In genomic region chr11:82936261-82936660, GRCh38 we compare ENCODE assay signal across 17 cellular contexts.
"Had no signal": no experiment of that assay in that cellular context is flagged by ENCODE, and none has a peak within 500 bp of the region (broad histone marks: within the 10 kb centered on the region; RNA-seq: fewer than 3 reads in every experiment).

No MANE protein-coding gene starts in this region.

- H3K36me3 ChIP-seq: upper lobe of left lung had no signal

- DNase-seq: activated CD4-positive, alpha-beta T cell treated with anti-CD3 and anti-CD28 coated beads for 4 hours; activated CD8-positive, alpha-beta T cell treated with anti-CD3 and anti-CD28 coated beads for 36 hours; activated gamma-delta T cell; activated T-cell treated with anti-CD3 and anti-CD28 coated beads, Interleukin-2, amount 50 U/mL, for 72 hours; amygdala; glutamatergic neuron; kidney glomerular epithelial cell; occipital lobe; right cardiac atrium; stimulated activated naive CD8-positive, alpha-beta T cell treated with anti-CD3 and anti-CD28 coated beads, Interleukin-15, amount 100 ng/mL, for 72 hours; testis; upper lobe of left lung had no signal

- H3K4me1 Mint-ChIP-seq: nephron had no signal

- H3K4me1 ChIP-seq: testis, upper lobe of left lung had no signal

- H3K27ac Mint-ChIP-seq: activated CD8-positive, alpha-beta T cell treated with anti-CD3 and anti-CD28 coated beads for 36 hours; activated naive CD4-positive, alpha-beta T cell treated with anti-CD3 and anti-CD28 coated beads, Interleukin-2, amount 50 U/mL, for 72 hours; activated T-cell treated with anti-CD3 and anti-CD28 coated beads, Interleukin-2, amount 50 U/mL, for 72 hours; nephron; progenitor cell of endocrine pancreas; stimulated activated naive CD8-positive, alpha-beta T cell treated with anti-CD3 and anti-CD28 coated beads, Interleukin-15, amount 100 ng/mL, for 72 hours; T-helper 1 cell treated with Interleukin-12 subunit alpha and Interleukin-12 subunit beta and Interleukin-4 antibody, amounts not matched to agents 30 μg/mL and 1 μg/mL, for 36 hours had no signal

- H3K27me3 ChIP-seq: testis, upper lobe of left lung had no signal

- ATAC-seq: activated CD8-positive, alpha-beta T cell treated with anti-CD3 and anti-CD28 coated beads for 36 hours; activated naive CD4-positive, alpha-beta T cell treated with anti-CD3 and anti-CD28 coated beads, Interleukin-2, amount 50 U/mL, for 72 hours; activated T-cell treated with anti-CD3 and anti-CD28 coated beads, Interleukin-2, amount 50 U/mL, for 72 hours; right cardiac atrium; stimulated activated naive CD8-positive, alpha-beta T cell treated with anti-CD3 and anti-CD28 coated beads, Interleukin-15, amount 100 ng/mL, for 72 hours had no signal

- H3K4me3 Mint-ChIP-seq: activated CD8-positive, alpha-beta T cell treated with anti-CD3 and anti-CD28 coated beads for 36 hours; activated T-cell treated with anti-CD3 and anti-CD28 coated beads, Interleukin-2, amount 50 U/mL, for 72 hours; nephron; stimulated activated naive CD8-positive, alpha-beta T cell treated with anti-CD3 and anti-CD28 coated beads, Interleukin-15, amount 100 ng/mL, for 72 hours; T-helper 1 cell treated with Interleukin-12 subunit alpha and Interleukin-12 subunit beta and Interleukin-4 antibody, amounts not matched to agents 30 μg/mL and 1 μg/mL, for 36 hours had no signal

- H3K4me3 ChIP-seq: testis, upper lobe of left lung had no signal

- H3K9me3 ChIP-seq: testis, upper lobe of left lung had no signal

- FAIRE-seq: colon had no signal

- H3K27ac ChIP-seq: testis, upper lobe of left lung had no signal

- H3K27me3 Mint-ChIP-seq: activated CD8-positive, alpha-beta T cell treated with anti-CD3 and anti-CD28 coated beads for 36 hours; progenitor cell of endocrine pancreas; stimulated activated naive CD8-positive, alpha-beta T cell treated with anti-CD3 and anti-CD28 coated beads, Interleukin-15, amount 100 ng/mL, for 72 hours had no signal
